Comparison of ENCODE assay signal across 24 cellular contexts in the genomic region with DNA sequence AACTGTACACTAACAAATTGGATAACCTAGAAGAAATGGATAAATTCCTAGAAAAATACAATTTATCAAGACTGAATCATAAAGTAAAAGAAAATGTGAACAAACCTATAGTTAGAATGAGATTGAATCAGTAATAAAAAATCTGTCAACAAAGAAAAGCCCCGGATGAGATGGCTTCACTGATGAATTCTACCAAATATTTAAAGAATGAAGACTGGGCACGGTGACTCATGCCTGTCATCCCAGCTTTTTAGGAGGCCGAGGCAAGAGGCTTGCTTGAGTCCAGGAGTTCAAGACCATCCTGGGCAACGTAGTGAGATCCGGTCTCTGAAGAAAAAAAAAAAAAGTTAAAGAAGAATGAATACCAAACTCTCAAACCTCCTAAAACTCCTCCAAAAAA.
"Had no signal": no experiment of that assay in that cellular context is flagged by ENCODE, and none has a peak within 500 bp of the region (broad histone marks: within the 10 kb centered on the region; RNA-seq: fewer than 3 reads in every experiment).

No MANE protein-coding gene starts in this region.

- H3K27me3 Mint-ChIP-seq: natural killer cell treated with Interleukin-12 subunit alpha and Interleukin-12 subunit beta and Interleukin-15 and Interleukin-18, amount 100 ng/mL, for 72 hours had no signal

- ATAC-seq: esophagus mucosa; gastrocnemius medialis; heart right ventricle; left cardiac atrium; lower lobe of right lung; natural killer cell treated with Interleukin-12 subunit alpha and Interleukin-12 subunit beta and Interleukin-15 and Interleukin-18, amount 100 ng/mL, for 72 hours had no signal

- H3K9ac ChIP-seq: neural progenitor cell had no signal

- H3K27me3 ChIP-seq: colonic mucosa, gastrocnemius medialis, heart right ventricle, neural progenitor cell, ovary, right atrium auricular region, sigmoid colon, stomach, transverse colon had no signal

- H3K9me3 Mint-ChIP-seq: natural killer cell treated with Interleukin-12 subunit alpha and Interleukin-12 subunit beta and Interleukin-15 and Interleukin-18, amount 100 ng/mL, for 72 hours had no signal

- H3K4me1 ChIP-seq: colonic mucosa, lower lobe of right lung, neural progenitor cell, right atrium auricular region had no signal

- H3K36me3 ChIP-seq: colonic mucosa, gastrocnemius medialis, heart right ventricle, lower lobe of right lung, neural progenitor cell, ovary, right atrium auricular region, sigmoid colon, stomach, thoracic aorta, transverse colon had no signal

- H2AFZ ChIP-seq: neural progenitor cell had no signal

- H3K4me2 ChIP-seq: neural progenitor cell had no signal

- H3K4me3 Mint-ChIP-seq: natural killer cell treated with Interleukin-12 subunit alpha and Interleukin-12 subunit beta and Interleukin-15 and Interleukin-18, amount 100 ng/mL, for 72 hours; neural progenitor cell had no signal

- DNase-seq: colonic mucosa; effector CD4-positive, alpha-beta T cell; gastrocnemius medialis; heart right ventricle; kidney; left cardiac atrium; left ventricle myocardium inferior; lower lobe of right lung; mesenchymal stem cell; midbrain; nucleus accumbens; ovary; sigmoid colon; small intestine; stimulated activated CD4-positive, alpha-beta T cell treated with anti-CD3 and anti-CD28 coated beads, Interleukin-12 subunit alpha, Interleukin-12 subunit beta, amount 100 ng/mL, for 4 hours; stimulated activated naive CD4-positive, alpha-beta T cell; stomach; substantia nigra; transverse colon had no signal

- H3K27ac ChIP-seq: colonic mucosa, gastrocnemius medialis, heart right ventricle, left ventricle myocardium inferior, lower lobe of right lung, neural progenitor cell, ovary, right atrium auricular region, sigmoid colon, stomach, thoracic aorta, transverse colon had no signal

- H3K27ac Mint-ChIP-seq: natural killer cell treated with Interleukin-12 subunit alpha and Interleukin-12 subunit beta and Interleukin-15 and Interleukin-18, amount 100 ng/mL, for 72 hours; neural progenitor cell had no signal

- H3K9me3 ChIP-seq: colonic mucosa, gastrocnemius medialis, thoracic aorta had no signal

- H3K4me3 ChIP-seq: colonic mucosa, gastrocnemius medialis, heart right ventricle, left ventricle myocardium inferior, lower lobe of right lung, neural progenitor cell, ovary, right atrium auricular region, sigmoid colon, stomach, thoracic aorta, transverse colon had no signal
